In the genomic region with DNA sequence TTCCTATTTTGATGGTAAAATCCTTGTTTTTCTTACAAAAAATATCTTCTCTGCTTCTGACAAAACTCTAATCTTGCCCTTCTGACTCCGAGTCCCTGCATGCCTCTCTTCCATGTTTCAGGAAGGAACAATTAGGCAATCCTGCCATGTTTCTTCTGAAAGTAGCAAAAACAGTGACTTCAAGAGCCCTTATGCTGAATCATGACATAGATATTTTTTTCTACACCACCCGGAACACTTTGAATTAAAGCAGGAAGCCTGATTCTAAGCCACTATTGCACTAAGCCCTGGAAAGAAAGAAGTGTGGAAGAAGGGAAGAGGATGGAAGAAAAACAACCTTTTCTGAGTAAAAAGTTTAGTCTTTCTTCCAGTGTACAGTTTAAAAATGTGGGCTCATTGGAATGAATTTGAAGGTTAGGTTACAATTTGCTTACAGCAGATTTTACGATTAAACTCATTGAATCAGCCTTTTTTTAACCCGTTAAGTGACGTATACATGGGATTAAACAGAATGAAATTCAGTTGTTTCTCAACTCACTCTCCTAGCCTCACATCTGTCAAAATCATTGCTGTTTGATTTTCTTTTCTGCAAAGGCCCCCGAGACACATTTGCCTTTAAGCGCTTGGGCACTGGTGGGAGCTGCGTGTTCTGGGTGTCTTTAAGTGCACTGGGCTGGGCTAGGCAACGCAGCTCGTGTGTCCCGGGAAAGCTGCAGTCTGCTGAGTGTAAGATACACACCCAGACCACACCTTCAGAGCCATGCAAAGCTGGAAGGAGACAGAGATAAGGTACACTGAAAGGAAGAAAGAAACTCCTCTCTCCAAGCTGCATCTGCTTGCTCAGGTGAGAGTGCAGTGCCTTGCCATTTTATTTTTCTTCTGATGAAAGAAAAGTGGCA, we compare ENCODE assay signal across 9 cellular contexts.
A peak's percentile ranks its signal among the peaks of the same experiment; 100 is the strongest.
DNase-seq lines count a peak whose midpoint lies in the region; ATAC-seq lines count a peak whose summit lies in the region.
"Had no signal": no experiment of that assay in that cellular context is flagged by ENCODE, and none has a peak within 500 bp of the region (broad histone marks: within the 10 kb centered on the region; RNA-seq: fewer than 3 reads in every experiment).

No MANE protein-coding gene starts in this region.

- no peak overlapping the region for H3K4me3 Mint-ChIP-seq in activated CD4-positive, alpha-beta T cell treated with anti-CD3 and anti-CD28 coated beads, Interleukin-2, amount 10 ng/mL, durations not matched to agents 7 days and 5 days
- H3K4me3 Mint-ChIP-seq in T-helper 17 cell = peak overlapping the region; percentile 86
- H3K4me3 Mint-ChIP-seq: activated B cell treated with CpG ODN at 0.5 μM for 24 hours had no signal

- H3K27me3 Mint-ChIP-seq in activated CD4-positive, alpha-beta T cell treated with anti-CD3 and anti-CD28 coated beads, Interleukin-2, amount 10 ng/mL, durations not matched to agents 7 days and 5 days = no peaks in the 10 kb centered on the region
- no peaks in the 10 kb centered on the region for H3K27me3 Mint-ChIP-seq in T-helper 17 cell
- H3K27me3 Mint-ChIP-seq: activated B cell treated with CpG ODN at 0.5 μM for 24 hours had no signal

- H3K36me3 Mint-ChIP-seq in activated CD4-positive, alpha-beta T cell treated with anti-CD3 and anti-CD28 coated beads, Interleukin-2, amount 10 ng/mL, durations not matched to agents 7 days and 5 days (ENCODE audit: low read depth) = peaks cover 16% of the 10 kb centered on the region
- H3K36me3 Mint-ChIP-seq in T-helper 17 cell (ENCODE audit: low read depth) = no peaks in the 10 kb centered on the region

- H3K9me3 Mint-ChIP-seq in activated CD4-positive, alpha-beta T cell treated with anti-CD3 and anti-CD28 coated beads, Interleukin-2, amount 10 ng/mL, durations not matched to agents 7 days and 5 days = peaks cover 4% of the 10 kb centered on the region
- H3K9me3 Mint-ChIP-seq: activated B cell treated with CpG ODN at 0.5 μM for 24 hours had no signal

- DNase-seq in activated CD4-positive, alpha-beta T cell treated with anti-CD3 and anti-CD28 coated beads, Interleukin-2, amount 10 ng/mL, durations not matched to agents 7 days and 5 days = no peak
- DNase-seq in activated CD4-positive, alpha-beta T cell treated with anti-CD3 and anti-CD28 coated beads for 48 hours = no peak
- DNase-seq in T-helper 17 cell (no peak), fibroblast of peridontal ligament (ENCODE audit: extremely low read depth) (peak; percentile 85), skeletal muscle cell (ENCODE audit: low read depth) (peak; percentile 83), ureter (ENCODE audit: low spot score) (no peak)
- DNase-seq: activated B cell treated with CpG ODN at 0.5 μM for 24 hours had no signal

- H3K4me1 Mint-ChIP-seq in activated CD4-positive, alpha-beta T cell treated with anti-CD3 and anti-CD28 coated beads, Interleukin-2, amount 10 ng/mL, durations not matched to agents 7 days and 5 days = peaks cover 71% of the 10 kb centered on the region
- peaks cover 40% of the 10 kb centered on the region for H3K4me1 Mint-ChIP-seq in T-helper 17 cell

- ATAC-seq in T-helper 17 cell (no peak), GM21576 (IDR thresholded peaks at IDR 0.05; ENCODE audit: unreplicated experiment) (no peak), HG02973 (IDR thresholded peaks at IDR 0.05; ENCODE audit: unreplicated experiment) (no peak)

- H3K27ac Mint-ChIP-seq in activated CD4-positive, alpha-beta T cell treated with anti-CD3 and anti-CD28 coated beads, Interleukin-2, amount 10 ng/mL, durations not matched to agents 7 days and 5 days = peak overlapping the region; percentile 92
- peak overlapping the region; percentile 92 for H3K27ac Mint-ChIP-seq in T-helper 17 cell
- H3K27ac Mint-ChIP-seq: activated B cell treated with CpG ODN at 0.5 μM for 24 hours had no signal

- POLR2A ChIA-PET in activated CD4-positive, alpha-beta T cell treated with anti-CD3 and anti-CD28 coated beads, Interleukin-2, amount 10 ng/mL, durations not matched to agents 7 days and 5 days (lab: Charles Lee) = interaction anchor here (0.7 to 1.9 kb wide), 2 partner anchors 85 to 160 kb away, joined by 3 to 6 read pairs; a partner anchor contains a TSS

- no peak overlapping the region for H3K4me3 ChIP-seq in skeletal muscle cell (ENCODE audit: low read depth, low read length)

- H3K9me3 ChIP-seq in T-helper 17 cell (ENCODE audit: control insufficient read depth, low read length, poor library complexity, severe bottlenecking) = no peaks in the 10 kb centered on the region

- CTCF ChIA-PET in activated CD4-positive, alpha-beta T cell treated with anti-CD3 and anti-CD28 coated beads, Interleukin-2, amount 10 ng/mL, durations not matched to agents 7 days and 5 days (lab: Charles Lee) = interaction anchor here (1.1 to 1.2 kb wide), 2 partner anchors 10 to 161 kb away, joined by 3 read pairs; no protein-coding TSS in a partner anchor

Comparison
In these comparisons a context has a peak if more than half of its experiments do, and no peak if none do; other contexts are left out.
1. DNase-seq: peak in fibroblast of peridontal ligament (single experiment) and skeletal muscle cell (single experiment); none in activated CD4-positive, alpha-beta T cell treated with anti-CD3 and anti-CD28 coated beads, Interleukin-2, amount 10 ng/mL, durations not matched to agents 7 days and 5 days (single experiment), activated CD4-positive, alpha-beta T cell treated with anti-CD3 and anti-CD28 coated beads for 48 hours (single experiment), T-helper 17 cell (0 of 3) and ureter (single experiment).